8 cellular contexts compared by ENCODE assay signal in genomic region chr13:88919970-88920628, GRCh38.
DNase-seq lines count a peak whose midpoint lies in the region; ATAC-seq lines count a peak whose summit lies in the region.

No MANE protein-coding gene starts in this region.

- ATAC-seq in HG03432 (IDR thresholded peaks at IDR 0.05; ENCODE audit: unreplicated experiment), result peak; percentile 99
- no peak for ATAC-seq in HG02840 (IDR thresholded peaks at IDR 0.05; ENCODE audit: low FRiP score, unreplicated experiment)

- peak; percentile 6 for DNase-seq in stimulated activated CD4-positive, alpha-beta T cell treated with anti-CD3 and anti-CD28 coated beads, Interleukin-12 subunit alpha, Interleukin-12 subunit beta, amount 100 ng/mL, for 4 hours
- DNase-seq in stimulated activated CD4-positive, alpha-beta T cell treated with anti-CD3 and anti-CD28 coated beads, Interleukin-2, amount 100 ng/mL, for 48 hours, result no peak
- peak; percentile 75 for DNase-seq in activated CD4-positive, alpha-beta T cell treated with anti-CD3 and anti-CD28 coated beads, Interleukin-2, amount 10 ng/mL, durations not matched to agents 7 days and 5 days
- DNase-seq in foreskin melanocyte (no peak), 8988T (no peak), DMS53 (lab: John Stamatoyannopoulos, UW) (no peak)

- peaks cover 27% of the 10 kb centered on the region for H3K4me1 Mint-ChIP-seq in activated CD4-positive, alpha-beta T cell treated with anti-CD3 and anti-CD28 coated beads, Interleukin-2, amount 10 ng/mL, durations not matched to agents 7 days and 5 days

- peaks cover 17% of the 10 kb centered on the region for H3K9me3 Mint-ChIP-seq in activated CD4-positive, alpha-beta T cell treated with anti-CD3 and anti-CD28 coated beads, Interleukin-2, amount 10 ng/mL, durations not matched to agents 7 days and 5 days

- CTCF ChIA-PET in activated CD4-positive, alpha-beta T cell treated with anti-CD3 and anti-CD28 coated beads, Interleukin-2, amount 10 ng/mL, durations not matched to agents 7 days and 5 days (lab: Charles Lee), result no interaction called here

- POLR2A ChIA-PET in activated CD4-positive, alpha-beta T cell treated with anti-CD3 and anti-CD28 coated beads, Interleukin-2, amount 10 ng/mL, durations not matched to agents 7 days and 5 days (lab: Charles Lee), result no interaction called here

- no peak overlapping the region for H3K4me3 Mint-ChIP-seq in activated CD4-positive, alpha-beta T cell treated with anti-CD3 and anti-CD28 coated beads, Interleukin-2, amount 10 ng/mL, durations not matched to agents 7 days and 5 days

- peak overlapping the region; percentile 72 for H3K27ac Mint-ChIP-seq in activated CD4-positive, alpha-beta T cell treated with anti-CD3 and anti-CD28 coated beads, Interleukin-2, amount 10 ng/mL, durations not matched to agents 7 days and 5 days

- H3K27me3 Mint-ChIP-seq in activated CD4-positive, alpha-beta T cell treated with anti-CD3 and anti-CD28 coated beads, Interleukin-2, amount 10 ng/mL, durations not matched to agents 7 days and 5 days, result no peaks in the 10 kb centered on the region

- H3K36me3 Mint-ChIP-seq in activated CD4-positive, alpha-beta T cell treated with anti-CD3 and anti-CD28 coated beads, Interleukin-2, amount 10 ng/mL, durations not matched to agents 7 days and 5 days (ENCODE audit: low read depth), result peaks cover 16% of the 10 kb centered on the region

Comparison
In these comparisons a context has a peak if more than half of its experiments do, and no peak if none do; other contexts are left out.
1. DNase-seq: peak in stimulated activated CD4-positive, alpha-beta T cell treated with anti-CD3 and anti-CD28 coated beads, Interleukin-12 subunit alpha, Interleukin-12 subunit beta, amount 100 ng/mL, for 4 hours (single experiment) and activated CD4-positive, alpha-beta T cell treated with anti-CD3 and anti-CD28 coated beads, Interleukin-2, amount 10 ng/mL, durations not matched to agents 7 days and 5 days (single experiment); none in stimulated activated CD4-positive, alpha-beta T cell treated with anti-CD3 and anti-CD28 coated beads, Interleukin-2, amount 100 ng/mL, for 48 hours (0 of 2), foreskin melanocyte (single experiment), 8988T (single experiment) and DMS53 (single experiment).